ENCODE assay signal across 7 cellular contexts in genomic region chr1:31617218-31617916, GRCh38. TPM values are rescaled to one million over a fixed set of nuclear protein-coding genes. Genes with fewer than 3 reads are reported as not detected.
DNase-seq lines count a peak whose midpoint lies in the region; ATAC-seq and TF ChIP-seq lines count a peak whose summit lies in the region.

Gene HCRTR1 (plus strand): TSS chr1:31617689. CDS start chr1:31619193, 1,504 bp downstream.

- peak within 1 kb of the TSS; percentile 48; the same call in 1 of the 2 replicates for H3K9ac ChIP-seq in Karpas-422 (ENCODE audit: low read length)

- intact Hi-C loops in left lung (cut with DNase I) (no loop called here), testis (cut with DNase I; ENCODE audit: low total_unique reads) (no loop called here)

- no peaks in the 10 kb centered on the region for H3K36me3 ChIP-seq in Karpas-422 (ENCODE audit: insufficient read depth, low read length)
- H3K36me3 ChIP-seq in brain microvascular endothelial cell (replicated peaks): no peaks in the 10 kb centered on the region
- H3K36me3 ChIP-seq in left lung: no peaks in the 10 kb centered on the region
- H3K36me3 ChIP-seq in testis (ENCODE audit: low read depth, missing control alignments): no peaks in the 10 kb centered on the region

- no peaks in the 10 kb centered on the region for H3K9me2 ChIP-seq in Karpas-422 (replicated peaks; ENCODE audit: insufficient read depth, low read length)

- peak within 1 kb of the TSS; percentile 75; the same call in 1 of the 2 replicates for H2AFZ ChIP-seq in Karpas-422 (ENCODE audit: low read length)

- H3K27ac ChIP-seq in Karpas-422 (ENCODE audit: low read length): no peak within 1 kb of the TSS
- H3K27ac ChIP-seq in brain microvascular endothelial cell: no peak within 1 kb of the TSS
- H3K27ac ChIP-seq in left lung: no peak within 1 kb of the TSS
- H3K27ac ChIP-seq in testis: no peak within 1 kb of the TSS

- H3K9me3 ChIP-seq in Karpas-422 (ENCODE audit: low read length): no peaks in the 10 kb centered on the region
- H3K9me3 ChIP-seq in left lung: no peaks in the 10 kb centered on the region
- no peaks in the 10 kb centered on the region for H3K9me3 ChIP-seq in testis

- peaks cover 2% of the 10 kb centered on the region; the same call in 1 of the 2 replicates for H3K4me1 ChIP-seq in Karpas-422 (ENCODE audit: low read length)
- H3K4me1 ChIP-seq in left lung: peaks cover 0 to 8% of the 10 kb centered on the region in 2 donors
- H3K4me1 ChIP-seq in testis: peaks cover 9% of the 10 kb centered on the region

- 8 to 17% methylated on average over 11 to 46 of the region's 48 CpGs for WGBS in testis, 2 donors

- no peaks in the 10 kb centered on the region for H3K79me2 ChIP-seq in Karpas-422 (ENCODE audit: low read length)

- H3K4me2 ChIP-seq in Karpas-422 (ENCODE audit: low read depth, low read length, poor library complexity, severe bottlenecking): peak within 1 kb of the TSS; percentile 66

- no peak for DNase-seq in Karpas-422
- no peak for DNase-seq in brain microvascular endothelial cell
- peak in 1 of 2 donors; percentile 58 for DNase-seq in left lung
- no peak for DNase-seq in testis
- DNase-seq in KG1 (lab: John Stamatoyannopoulos, UW): no peak
- DNase-seq in NCI-H82 (lab: John Stamatoyannopoulos, UW): no peak
- DNase-seq in NCI-H1105 treated with DMSO at 0.1 percent for 48 hours (lab: John Stamatoyannopoulos, UW): no peak

- TF ChIP-seq POLR2A in testis (IDR thresholded peaks at IDR 0.05): no peak

- no peaks in the 10 kb centered on the region for H3K27me3 ChIP-seq in Karpas-422 (ENCODE audit: low read length)
- peaks cover 3% of the 10 kb centered on the region for H3K27me3 ChIP-seq in brain microvascular endothelial cell (replicated peaks)
- peaks cover 7 to 35% of the 10 kb centered on the region in 2 donors for H3K27me3 ChIP-seq in left lung
- H3K27me3 ChIP-seq in testis: no peaks in the 10 kb centered on the region

- peak; percentile 56 for ATAC-seq in left lung

- H3K4me3 ChIP-seq in Karpas-422 (ENCODE audit: low read length) (peak within 1 kb of the TSS; percentile 51; the same call in 1 of the 2 replicates), brain microvascular endothelial cell (ENCODE audit: low read depth, low read length) (peak within 1 kb of the TSS; percentile 54), left lung (peak within 1 kb of the TSS; percentile 30 to 31), testis (peak within 1 kb of the TSS; percentile 24 to 54)

- in situ Hi-C loops in brain microvascular endothelial cell (cut with HindIII; ENCODE audit: low pct_ligation_motif_present, low sequenced_read_pairs): no loop called here

- no peak for TF ChIP-seq CTCF in brain microvascular endothelial cell (IDR thresholded peaks at IDR 0.05; ENCODE audit: low read depth, low read length, missing control alignments)
- no peak for TF ChIP-seq CTCF in left lung (IDR thresholded peaks at IDR 0.05)
- no peak for TF ChIP-seq CTCF in testis (IDR thresholded peaks at IDR 0.05)

- H4K20me1 ChIP-seq in Karpas-422 (ENCODE audit: insufficient read depth, low read depth, low read length): no peaks in the 10 kb centered on the region

RNA-seq across cellular contexts. Expression of gene HCRTR1, which starts in this region (rescaled TPM):
- not detected in 2 replicates for total RNA-seq in Karpas-422 (2014; rRNA removed; shearing (Covaris generic); ENCODE audit: low replicate concordance)
- total RNA-seq in left lung: not detected
- under 1 TPM; 0.19 to 0.31 TPM for total RNA-seq in testis
- polyA plus RNA-seq in testis (ENCODE audit: insufficient read depth, low read depth, low replicate concordance): not detected

Comparison
In these comparisons a context has a peak if more than half of its experiments do, and no peak if none do; other contexts are left out.
1. Peak in ATAC-seq and H3K4me3 ChIP-seq in left lung; RNA of the gene not detected or under 1 TPM.